ENCODE assay signal across 17 cellular contexts in genomic region chr2:137050949-137051348, GRCh38.
DNase-seq lines count a peak whose midpoint lies in the region; ATAC-seq, FAIRE-seq and TF ChIP-seq lines count a peak whose summit lies in the region.
"Had no signal": no experiment of that assay in that cellular context is flagged by ENCODE, and none has a peak within 500 bp of the region (broad histone marks: within the 10 kb centered on the region; RNA-seq: fewer than 3 reads in every experiment).

No MANE protein-coding gene starts in this region.

- FAIRE-seq in RCC 7860 (lab: Jason Lieb, UNC): no peak
- FAIRE-seq: pancreas had no signal

- no peaks in the 10 kb centered on the region for H3K4me1 Mint-ChIP-seq in chondrocyte (ENCODE audit: low read depth)
- H3K4me1 Mint-ChIP-seq in neural crest cell: no peaks in the 10 kb centered on the region
- H3K4me1 Mint-ChIP-seq: activated naive CD4-positive, alpha-beta T cell treated with anti-CD3 and anti-CD28 coated beads, Interleukin-2, amount 10 ng/mL, durations not matched to agents 7 days and 5 days had no signal

- H3K9me3 Mint-ChIP-seq in chondrocyte (ENCODE audit: low read depth) (peaks cover 3% of the 10 kb centered on the region), neural crest cell (no peaks in the 10 kb centered on the region)
- H3K9me3 Mint-ChIP-seq: activated naive CD4-positive, alpha-beta T cell treated with anti-CD3 and anti-CD28 coated beads, Interleukin-2, amount 10 ng/mL, durations not matched to agents 7 days and 5 days had no signal

- no peak for ATAC-seq in HG03108 (IDR thresholded peaks at IDR 0.05; ENCODE audit: unreplicated experiment)
- ATAC-seq: activated CD8-positive, alpha-beta T cell treated with anti-CD3 and anti-CD28 coated beads for 36 hours; left ventricle myocardium superior; pancreas had no signal

- H3K27me3 Mint-ChIP-seq in chondrocyte (ENCODE audit: low read depth) (peaks cover 6% of the 10 kb centered on the region), neural crest cell (ENCODE audit: low read depth) (peaks cover 5% of the 10 kb centered on the region)
- H3K27me3 Mint-ChIP-seq: activated CD8-positive, alpha-beta T cell treated with anti-CD3 and anti-CD28 coated beads for 36 hours; activated naive CD4-positive, alpha-beta T cell treated with anti-CD3 and anti-CD28 coated beads, Interleukin-2, amount 10 ng/mL, durations not matched to agents 7 days and 5 days; stimulated activated naive CD8-positive, alpha-beta T cell treated with anti-CD3 and anti-CD28 coated beads, Interleukin-15, Interleukin-2, amounts not matched to agents 100 ng/mL and 50 ng/mL, for 24 hours had no signal

- TF ChIP-seq CTCF in chondrocyte (IDR thresholded peaks at IDR 0.05) (peak; percentile 50), neural crest cell (conservative IDR thresholded peaks at IDR 0.05) (peak; percentile 54)

- DNase-seq in DMS 273 (lab: John Stamatoyannopoulos, UW; ENCODE audit: unreplicated experiment): peak; percentile 32
- no peak for DNase-seq in DMS 273 treated with DMSO at 0.1 percent for 48 hours (lab: John Stamatoyannopoulos, UW)
- DNase-seq in NCI-H446 treated with DMSO at 0.1 percent for 48 hours (lab: John Stamatoyannopoulos, UW): peak; percentile 3
- DNase-seq in chondrocyte (ENCODE audit: low spot score): no peak
- no peak for DNase-seq in neural crest cell (ENCODE audit: low read depth, low spot score)
- DNase-seq in KBM-7: no peak
- DNase-seq in RCC 7860 (ENCODE audit: low spot score): no peak
- DNase-seq: 8988T; activated CD8-positive, alpha-beta T cell treated with anti-CD3 and anti-CD28 coated beads for 36 hours; activated naive CD4-positive, alpha-beta T cell treated with anti-CD3 and anti-CD28 coated beads, Interleukin-2, amount 10 ng/mL, durations not matched to agents 7 days and 5 days; colonic mucosa; foreskin melanocyte; left ventricle myocardium superior; pancreas; stimulated activated CD4-positive, alpha-beta T cell treated with anti-CD3 and anti-CD28 coated beads, Interleukin-2, amount 100 ng/mL, for 48 hours had no signal

- H3K36me3 Mint-ChIP-seq in chondrocyte (ENCODE audit: low read depth) (no peaks in the 10 kb centered on the region), neural crest cell (ENCODE audit: low read depth) (no peaks in the 10 kb centered on the region)
- H3K36me3 Mint-ChIP-seq: activated naive CD4-positive, alpha-beta T cell treated with anti-CD3 and anti-CD28 coated beads, Interleukin-2, amount 10 ng/mL, durations not matched to agents 7 days and 5 days had no signal

- in situ Hi-C loops in KBM-7 (cut with MboI; ENCODE audit: low pct_unique_long_range_greater_than_20kb, low sequenced_read_pairs): no loop called here

- H3K27ac Mint-ChIP-seq in chondrocyte (ENCODE audit: unreplicated experiment) (no peak overlapping the region), neural crest cell (ENCODE audit: unreplicated experiment) (no peak overlapping the region)
- H3K27ac Mint-ChIP-seq: activated CD8-positive, alpha-beta T cell treated with anti-CD3 and anti-CD28 coated beads for 36 hours; activated naive CD4-positive, alpha-beta T cell treated with anti-CD3 and anti-CD28 coated beads, Interleukin-2, amount 10 ng/mL, durations not matched to agents 7 days and 5 days; stimulated activated naive CD8-positive, alpha-beta T cell treated with anti-CD3 and anti-CD28 coated beads, Interleukin-15, Interleukin-2, amounts not matched to agents 100 ng/mL and 50 ng/mL, for 24 hours had no signal

- no peak overlapping the region for H3K4me3 Mint-ChIP-seq in chondrocyte (ENCODE audit: unreplicated experiment)
- no peak overlapping the region for H3K4me3 Mint-ChIP-seq in neural crest cell
- H3K4me3 Mint-ChIP-seq: activated CD8-positive, alpha-beta T cell treated with anti-CD3 and anti-CD28 coated beads for 36 hours; activated naive CD4-positive, alpha-beta T cell treated with anti-CD3 and anti-CD28 coated beads, Interleukin-2, amount 10 ng/mL, durations not matched to agents 7 days and 5 days; stimulated activated naive CD8-positive, alpha-beta T cell treated with anti-CD3 and anti-CD28 coated beads, Interleukin-15, Interleukin-2, amounts not matched to agents 100 ng/mL and 50 ng/mL, for 24 hours had no signal

Comparison
In these comparisons a context has a peak if more than half of its experiments do, and no peak if none do; other contexts are left out.
1. DNase-seq: peak in DMS 273 (single experiment) and NCI-H446 treated with DMSO at 0.1 percent for 48 hours (single experiment); none in DMS 273 treated with DMSO at 0.1 percent for 48 hours (single experiment), chondrocyte (single experiment), neural crest cell (single experiment), KBM-7 (single experiment) and RCC 7860 (single experiment).